ENCODE assay signal across 15 cellular contexts in genomic region chr2:217826505-217826904, GRCh38.
DNase-seq lines count a peak whose midpoint lies in the region; ATAC-seq and TF ChIP-seq lines count a peak whose summit lies in the region.
"Had no signal": no experiment of that assay in that cellular context is flagged by ENCODE, and none has a peak within 500 bp of the region (broad histone marks: within the 10 kb centered on the region; RNA-seq: fewer than 3 reads in every experiment).

No MANE protein-coding gene starts in this region.

- no peak overlapping the region for H3K4me3 ChIP-seq in mammary epithelial cell (replicated peaks in 1 of 3; ENCODE audit: insufficient read depth in 1 of 3, low read depth in 2 of 3, low read length in 3 of 3)
- H3K4me3 ChIP-seq: SJSA1 had no signal

- H3K9me3 ChIP-seq in mammary epithelial cell (replicated peaks; ENCODE audit: insufficient read depth, low read length): no peaks in the 10 kb centered on the region
- H3K9me3 ChIP-seq: SJSA1 had no signal

- ATAC-seq in sciatic nerve: peak; percentile 74
- ATAC-seq in activated T-helper 17 cell treated with anti-CD3 and anti-CD28 coated beads, Interleukin-2, amount 50 U/mL, for 72 hours (replicated peaks): no peak
- ATAC-seq: stimulated activated naive CD8-positive, alpha-beta T cell treated with anti-CD3 and anti-CD28 coated beads, Interleukin-15, Interleukin-2, amounts not matched to agents 100 U/mL and 50 U/mL, for 24 hours had no signal

- TF ChIP-seq CTCF in MCF 10A (IDR thresholded peaks at IDR 0.05; ENCODE audit: unreplicated experiment) (no peak), mammary epithelial cell (conservative IDR thresholded peaks at IDR 0.05 in 1 of 2, IDR thresholded peaks at IDR 0.05 in 1 of 2; ENCODE audit: extremely low read depth in 1 of 2, insufficient read depth in 1 of 2, low read depth in 1 of 2, low read length in 2 of 2) (no peak)

- POLR2A ChIA-PET in MCF 10A (lab: Yijun Ruan, JAX): interaction anchor here (0.8 to 1.5 kb wide), 8 partner anchors 9 to 138 kb away, joined by 3 to 5 read pairs (median 3); no protein-coding TSS in a partner anchor

- in situ Hi-C loops in mammary epithelial cell (cut with MboI; ENCODE audit: low sequenced_read_pairs in 2 of 2): no loop called here

- BruUV-seq in MCF 10A (replicated peaks; lab: Mats Ljungman, UMichigan) (no TSS peak), mammary epithelial cell (replicated peaks; lab: Mats Ljungman, UMichigan) (no TSS peak)

- no peaks in the 10 kb centered on the region for H3K27me3 ChIP-seq in mammary epithelial cell (ENCODE audit: insufficient read depth, low read length)
- H3K27me3 ChIP-seq: SJSA1 had no signal

- intact Hi-C loops in MCF 10A (cut with micrococcal nuclease): no loop called here
- intact Hi-C loops in mammary epithelial cell (cut with micrococcal nuclease): no loop called here
- intact Hi-C loops in sciatic nerve (cut with DNase I): no loop called here

- H3K4me2 ChIP-seq in mammary epithelial cell (ENCODE audit: insufficient read depth, low read depth, low read length): no peak overlapping the region

- peak; percentile 14 for DNase-seq in MCF 10A (ENCODE audit: unreplicated experiment)
- no peak for DNase-seq in mammary epithelial cell
- DNase-seq in iPS-NIHi11 (ENCODE audit: low spot score): peak; percentile 61
- DNase-seq in sciatic nerve (ENCODE audit: low spot score): no peak
- no peak for DNase-seq in RKO (ENCODE audit: low spot score)
- DNase-seq in NCI-H1694 (lab: John Stamatoyannopoulos, UW): no peak
- DNase-seq in stimulated activated naive CD4-positive, alpha-beta T cell treated with Interleukin-2 at 50 U/mL for 16 hours (lab: John Stamatoyannopoulos, UW): no peak
- DNase-seq: activated naive CD4-positive, alpha-beta T cell treated with anti-CD3 and anti-CD28 coated beads for 36 hours; caudate nucleus; midbrain; NCI-H2171 treated with DMSO at 0.1 percent for 48 hours; stimulated activated naive CD8-positive, alpha-beta T cell treated with anti-CD3 and anti-CD28 coated beads, Interleukin-15, Interleukin-2, amounts not matched to agents 100 U/mL and 50 U/mL, for 24 hours had no signal

- H3K4me3 Mint-ChIP-seq in MCF 10A (ENCODE audit: unreplicated experiment): peak overlapping the region; percentile 54
- H3K4me3 Mint-ChIP-seq in activated T-helper 17 cell treated with anti-CD3 and anti-CD28 coated beads, Interleukin-2, amount 50 U/mL, for 72 hours: no peak overlapping the region
- H3K4me3 Mint-ChIP-seq: activated naive CD4-positive, alpha-beta T cell treated with anti-CD3 and anti-CD28 coated beads for 36 hours had no signal

- no peaks in the 10 kb centered on the region for H3K36me3 Mint-ChIP-seq in MCF 10A (ENCODE audit: insufficient read depth, unreplicated experiment)
- H3K36me3 Mint-ChIP-seq in activated T-helper 17 cell treated with anti-CD3 and anti-CD28 coated beads, Interleukin-2, amount 50 U/mL, for 72 hours (ENCODE audit: low read depth): no peaks in the 10 kb centered on the region

- no peaks in the 10 kb centered on the region for H3K27me3 Mint-ChIP-seq in MCF 10A (ENCODE audit: insufficient read depth, unreplicated experiment)
- peaks cover 8% of the 10 kb centered on the region for H3K27me3 Mint-ChIP-seq in activated T-helper 17 cell treated with anti-CD3 and anti-CD28 coated beads, Interleukin-2, amount 50 U/mL, for 72 hours

- no peaks in the 10 kb centered on the region for H3K79me2 ChIP-seq in mammary epithelial cell (ENCODE audit: insufficient read depth, low read length)

- no peak overlapping the region for H2AFZ ChIP-seq in mammary epithelial cell (ENCODE audit: low read depth, low read length)

- no peaks in the 10 kb centered on the region for H3K36me3 ChIP-seq in mammary epithelial cell (ENCODE audit: insufficient read depth, low read length)

- H3K4me1 ChIP-seq in mammary epithelial cell (ENCODE audit: insufficient read depth, low read length): peaks cover 11% of the 10 kb centered on the region
- H3K4me1 ChIP-seq: SJSA1 had no signal

- H3K27ac Mint-ChIP-seq in MCF 10A (ENCODE audit: low read depth, unreplicated experiment): peak overlapping the region; percentile 61
- no peak overlapping the region for H3K27ac Mint-ChIP-seq in activated T-helper 17 cell treated with anti-CD3 and anti-CD28 coated beads, Interleukin-2, amount 50 U/mL, for 72 hours
- H3K27ac Mint-ChIP-seq: activated naive CD4-positive, alpha-beta T cell treated with anti-CD3 and anti-CD28 coated beads for 36 hours had no signal

- no peak overlapping the region for H3K9ac ChIP-seq in mammary epithelial cell (ENCODE audit: insufficient read depth, low read length)

- CTCF ChIA-PET in MCF 10A (lab: Yijun Ruan, JAX): interaction anchor here (0.6 to 3.8 kb wide), 6 partner anchors 9 to 163 kb away, joined by 3 to 29 read pairs (median 4); no protein-coding TSS in a partner anchor
- CTCF ChIA-PET in mammary epithelial cell (lab: Charles Lee; ENCODE audit: low non-redundant PET): no interaction called here

- H3K9me3 Mint-ChIP-seq in MCF 10A (ENCODE audit: unreplicated experiment): no peaks in the 10 kb centered on the region
- H3K9me3 Mint-ChIP-seq in activated T-helper 17 cell treated with anti-CD3 and anti-CD28 coated beads, Interleukin-2, amount 50 U/mL, for 72 hours: no peaks in the 10 kb centered on the region
- H3K9me3 Mint-ChIP-seq: activated naive CD4-positive, alpha-beta T cell treated with anti-CD3 and anti-CD28 coated beads for 36 hours had no signal

- no peak overlapping the region for H3K27ac ChIP-seq in mammary epithelial cell (ENCODE audit: insufficient read depth, low read depth, low read length)
- H3K27ac ChIP-seq: epithelial cell of prostate, SJSA1 had no signal

- peaks cover 28% of the 10 kb centered on the region for H3K4me1 Mint-ChIP-seq in MCF 10A (ENCODE audit: insufficient read depth, unreplicated experiment)
- H3K4me1 Mint-ChIP-seq in activated T-helper 17 cell treated with anti-CD3 and anti-CD28 coated beads, Interleukin-2, amount 50 U/mL, for 72 hours: no peaks in the 10 kb centered on the region

- H4K20me1 ChIP-seq in mammary epithelial cell (ENCODE audit: insufficient read depth, low read length): no peaks in the 10 kb centered on the region

- WGBS in mammary epithelial cell (ENCODE audit: low coverage, missing lambda C conversion rate): 18% methylated on average over 6 of the region's 6 CpGs

- dilution Hi-C loops in mammary epithelial cell (cut with HindIII; ENCODE audit: low sequenced_read_pairs): no loop called here

Comparison
In these comparisons a context has a peak if more than half of its experiments do, and no peak if none do; other contexts are left out.
1. DNase-seq: peak in MCF 10A (single experiment) and iPS-NIHi11 (single experiment); none in mammary epithelial cell (single experiment), sciatic nerve (single experiment), RKO (single experiment), NCI-H1694 (single experiment) and stimulated activated naive CD4-positive, alpha-beta T cell treated with Interleukin-2 at 50 U/mL for 16 hours (single experiment).